In genomic region chr2:240566203-240567136, GRCh38 we compare ENCODE assay signal across 8 cellular contexts. TPM values are rescaled to one million over a fixed set of nuclear protein-coding genes. Genes with fewer than 3 reads are reported as not detected.
DNase-seq lines count a peak whose midpoint lies in the region; ATAC-seq and TF ChIP-seq lines count a peak whose summit lies in the region.

No MANE protein-coding gene starts in this region.

- ATAC-seq in GM21423 (IDR thresholded peaks at IDR 0.05; ENCODE audit: unreplicated experiment), result peak; percentile 46
- ATAC-seq in Panc1, result peak; percentile 76

- no peaks in the 10 kb centered on the region for H4K20me1 ChIP-seq in fibroblast of lung (ENCODE audit: control insufficient read depth, extremely low read depth, insufficient read depth, low read length)

- H3K4me3 Mint-ChIP-seq in nephron progenitor cell, result peak overlapping the region; percentile 84

- H3K27ac ChIP-seq in HUES64 (ENCODE audit: low read depth, low read length) (peak overlapping the region; percentile 50; the same call in 1 of the 2 replicates), Panc1 (ENCODE audit: low read length) (peak overlapping the region; percentile 90), fibroblast of lung (ENCODE audit: insufficient read depth, low read length) (peak overlapping the region; percentile 27), stomach (peak overlapping the region; percentile 95 to 98 (median 96))

- no peak for TF ChIP-seq POLR2A in stomach (IDR thresholded peaks at IDR 0.05)

- in situ Hi-C loops in Panc1 (cut with HindIII; ENCODE audit: low pct_unique_long_range_greater_than_20kb, low sequenced_read_pairs), result no loop called here

- peak; percentile 99 for TF ChIP-seq CTCF in Panc1 (IDR thresholded peaks at IDR 0.05)
- TF ChIP-seq CTCF in fibroblast of lung (conservative IDR thresholded peaks at IDR 0.05 in 1 of 2, IDR thresholded peaks at IDR 0.05 in 1 of 2; ENCODE audit: low read depth in 1 of 2, low read length in 2 of 2), result peak; percentile 50 to 51
- TF ChIP-seq CTCF in nephron progenitor cell (IDR thresholded peaks at IDR 0.05), result peak; percentile 84
- peak in 5 of 7 experiments; percentile 57 to 99 (median 94) for TF ChIP-seq CTCF in stomach (IDR thresholded peaks at IDR 0.05)

- H3K4me3 ChIP-seq in HUES64 (ENCODE audit: low read length) (peak overlapping the region; percentile 36; the same call in 1 of the 2 replicates), Panc1 (ENCODE audit: low read depth in 2 of 2, low read length in 2 of 2) (peak overlapping the region; percentile 59 to 62), fibroblast of lung (replicated peaks in 1 of 4; ENCODE audit: control extremely low read depth in 1 of 4, insufficient read depth in 1 of 4, low read depth in 3 of 4, low read length in 4 of 4) (peak overlapping the region in 3 of 4 experiments; percentile 23 to 75 (median 24)), stomach (peak overlapping the region; percentile 66 to 78 (median 73))

- H3K27ac Mint-ChIP-seq in nephron progenitor cell, result no peak overlapping the region

- peaks cover 28% of the 10 kb centered on the region for H3K27me3 Mint-ChIP-seq in nephron progenitor cell (ENCODE audit: low read depth, poor library complexity)

- H3K9ac ChIP-seq in HUES64 (ENCODE audit: low read depth, low read length) (no peak overlapping the region), fibroblast of lung (ENCODE audit: insufficient read depth, low read length) (peak overlapping the region; percentile 30)

- H3K4me2 ChIP-seq in fibroblast of lung (ENCODE audit: extremely low read depth, insufficient read depth, low read length), result peak overlapping the region; percentile 94

- H3K27me3 ChIP-seq in HUES64 (ENCODE audit: insufficient read depth, low read length) (peaks cover 34% of the 10 kb centered on the region), Panc1 (ENCODE audit: control insufficient read depth, insufficient read depth, low read length) (no peaks in the 10 kb centered on the region), fibroblast of lung (ENCODE audit: control insufficient read depth, insufficient read depth, low read length) (no peaks in the 10 kb centered on the region), stomach (no peaks in the 10 kb centered on the region)

- 18% methylated on average over 53 of the region's 53 CpGs for WGBS in HUES64
- WGBS in stomach, 5 donors, result 5 to 18% (median 7%) methylated on average over 15 to 53 of the region's 53 CpGs

- peak overlapping the region; percentile 62 for H2AFZ ChIP-seq in fibroblast of lung (ENCODE audit: low read length)

- H3K4me1 ChIP-seq in HUES64 (ENCODE audit: insufficient read depth, low read length), result peaks cover 12% of the 10 kb centered on the region
- peaks cover 38% of the 10 kb centered on the region for H3K4me1 ChIP-seq in Panc1 (ENCODE audit: control insufficient read depth, insufficient read depth, low read length)
- peaks cover 24% of the 10 kb centered on the region for H3K4me1 ChIP-seq in fibroblast of lung (ENCODE audit: control insufficient read depth, extremely low read depth, insufficient read depth, low read length)
- H3K4me1 ChIP-seq in stomach, result peaks cover 61 to 93% (median 81%) of the 10 kb centered on the region in 4 donors

- CTCF ChIA-PET in Panc1 (lab: Charles Lee), result interaction anchor here (0.6 to 2.0 kb wide), 6 partner anchors 19 to 667 kb away, joined by 3 to 8 read pairs (median 4); partner anchors contain the start of gene CAPN10

- POLR2A ChIA-PET in Panc1 (lab: Charles Lee), result interaction anchor here (1.1 kb wide), 1 partner anchor 20 kb away, joined by 3 read pairs; the partner anchor contains the start of gene CAPN10

- intact Hi-C loops in Panc1 (cut with micrococcal nuclease; ENCODE audit: unreplicated experiment) (no loop called here), stomach (cut with DNase I; ENCODE audit: low total_unique reads) (no loop called here)

- TF ChIP-seq EP300 in stomach (IDR thresholded peaks at IDR 0.05), result no peak

- no TSS peak for BruUV-seq in Panc1 (replicated peaks; lab: Mats Ljungman, UMichigan)

- H3K36me3 ChIP-seq in HUES64 (ENCODE audit: insufficient read depth, low read length), result no peaks in the 10 kb centered on the region; the same call in 1 of the 2 replicates
- H3K36me3 ChIP-seq in Panc1 (ENCODE audit: control insufficient read depth, insufficient read depth, low read length), result peaks cover 4% of the 10 kb centered on the region
- H3K36me3 ChIP-seq in fibroblast of lung (ENCODE audit: control insufficient read depth, insufficient read depth, low read length), result no peaks in the 10 kb centered on the region
- H3K36me3 ChIP-seq in stomach, result peaks cover 0 to 7% (median 1%) of the 10 kb centered on the region in 4 donors

- peaks cover 31% of the 10 kb centered on the region for H3K4me1 Mint-ChIP-seq in nephron progenitor cell

- H3K36me3 Mint-ChIP-seq in nephron progenitor cell (ENCODE audit: low read depth), result peaks cover 5% of the 10 kb centered on the region

- DNase-seq in DMS153 treated with DMSO at 0.1 percent for 48 hours (lab: John Stamatoyannopoulos, UW; ENCODE audit: unreplicated experiment) (peak; percentile 61), Panc1 (ENCODE audit: low read depth, low spot score) (no peak), activated T-helper 1 cell treated with Interleukin-2 at 50 U/mL for 16 hours (ENCODE audit: low read depth) (peak; percentile 92), fibroblast of lung (ENCODE audit: low read depth in 2 of 2) (peak; percentile 72 to 75), nephron progenitor cell (peak; percentile 92), stomach (peak; percentile 97)

- H3K9me3 ChIP-seq in HUES64 (ENCODE audit: insufficient read depth, low read depth, low read length) (no peaks in the 10 kb centered on the region), Panc1 (ENCODE audit: control insufficient read depth, insufficient read depth, low read depth, low read length) (no peaks in the 10 kb centered on the region), fibroblast of lung (ENCODE audit: control insufficient read depth, insufficient read depth, low read depth, low read length) (no peaks in the 10 kb centered on the region), stomach (no peaks in the 10 kb centered on the region)

- H3K79me2 ChIP-seq in fibroblast of lung (ENCODE audit: control insufficient read depth, insufficient read depth, low read length), result peaks cover 5% of the 10 kb centered on the region

- no peaks in the 10 kb centered on the region for H3K9me3 Mint-ChIP-seq in nephron progenitor cell

RNA-seq across cellular contexts. Expression of gene RNPEPL1, which starts 1.8 kb away (rescaled TPM):
- 7.3 TPM for polyA plus RNA-seq in HUES64 (2013, experiment 1 of 2)
- polyA plus RNA-seq in HUES64 (2013, experiment 2 of 2), result 8.7 TPM
- 88.2 TPM for total RNA-seq in Panc1 (2021; ENCODE audit: unreplicated experiment)
- polyA plus RNA-seq in Panc1 (2012; ENCODE audit: insufficient read length), result 101 TPM
- total RNA-seq in fibroblast of lung, result 10.3 and 20.6 TPM in 2 replicates
- 7.9 and 10.0 TPM in 2 replicates for polyA plus RNA-seq in fibroblast of lung
- polyA plus RNA-seq in fibroblast of lung (2012), result 38.7 and 49.1 TPM in 2 replicates
- polyA minus RNA-seq in fibroblast of lung (ENCODE audit: low replicate concordance), result 93.8 and 122 TPM in 2 replicates
- 100 to 1,000 TPM in 3 of 5 donors, 10 to 100 TPM in 2; 32.7 to 196 (median 145) TPM for total RNA-seq in stomach
- polyA plus RNA-seq in stomach, result 100 to 1,000 TPM in 2 of 3 donors, 10 to 100 TPM in 1; 93.9 to 136 (median 113) TPM

RNA-seq across cellular contexts. Expression of gene DUSP28, which starts 6.3 kb away (rescaled TPM):
- polyA plus RNA-seq in HUES64 (2013, experiment 1 of 2), result 4.3 TPM
- polyA plus RNA-seq in HUES64 (2013, experiment 2 of 2), result 2.7 TPM
- total RNA-seq in Panc1 (2021; ENCODE audit: unreplicated experiment), result 10.7 TPM
- polyA plus RNA-seq in Panc1 (2012; ENCODE audit: insufficient read length), result 5.3 TPM
- 1.8 and 2.5 TPM in 2 replicates for total RNA-seq in fibroblast of lung
- 2.8 and 3.9 TPM in 2 replicates for polyA plus RNA-seq in fibroblast of lung
- 3.1 and 3.9 TPM in 2 replicates for polyA plus RNA-seq in fibroblast of lung (2012)
- 1.7 and 6.2 TPM in 2 replicates for polyA minus RNA-seq in fibroblast of lung (ENCODE audit: low replicate concordance)
- 10 to 100 TPM in 1 of 5 donors, 1 to 10 TPM in 4; 1.3 to 71.5 (median 2.2) TPM for total RNA-seq in stomach
- 1 to 10 TPM; 2.7 to 7.0 (median 6.7) TPM for polyA plus RNA-seq in stomach

RNA-seq across cellular contexts. Expression of gene ANKMY1, which starts 8.7 kb away (rescaled TPM):
- polyA plus RNA-seq in HUES64 (2013, experiment 1 of 2), result 3.0 TPM
- polyA plus RNA-seq in HUES64 (2013, experiment 2 of 2), result 3.6 TPM
- total RNA-seq in Panc1 (2021; ENCODE audit: unreplicated experiment) (19.5 TPM), fibroblast of lung (3.9 and 7.4 TPM in 2 replicates), stomach (10 to 100 TPM in 4 of 5 donors, 1 to 10 TPM in 1; 8.3 to 79.4 (median 20.4) TPM)
- polyA plus RNA-seq in Panc1 (2012; ENCODE audit: insufficient read length), result 19.4 TPM
- polyA plus RNA-seq in fibroblast of lung (2.5 and 2.8 TPM in 2 replicates), stomach (1 to 10 TPM; 3.1 to 8.4 (median 5.8) TPM)
- polyA plus RNA-seq in fibroblast of lung (2012), result 2.6 and 3.2 TPM in 2 replicates
- 14.7 and 16.6 TPM in 2 replicates for polyA minus RNA-seq in fibroblast of lung (ENCODE audit: low replicate concordance)

RNA-seq across cellular contexts. Expression of gene CAPN10, which starts 20.1 kb away (rescaled TPM):
- 23.9 TPM for polyA plus RNA-seq in HUES64 (2013, experiment 1 of 2)
- polyA plus RNA-seq in HUES64 (2013, experiment 2 of 2), result 22.4 TPM
- total RNA-seq in Panc1 (2021; ENCODE audit: unreplicated experiment), result 38.6 TPM
- polyA plus RNA-seq in Panc1 (2012; ENCODE audit: insufficient read length), result 31.9 TPM
- 17.2 and 23.0 TPM in 2 replicates for total RNA-seq in fibroblast of lung
- 3.6 and 4.0 TPM in 2 replicates for polyA plus RNA-seq in fibroblast of lung
- polyA plus RNA-seq in fibroblast of lung (2012), result 6.4 and 9.2 TPM in 2 replicates
- polyA minus RNA-seq in fibroblast of lung (ENCODE audit: low replicate concordance), result 2.8 and 8.5 TPM in 2 replicates
- total RNA-seq in stomach, result 100 to 1,000 TPM in 1 of 5 donors, 10 to 100 TPM in 4; 26.6 to 197 (median 58.3) TPM
- polyA plus RNA-seq in stomach, result 10 to 100 TPM; 17.7 to 38.0 (median 23.3) TPM

RNA-seq across cellular contexts. Expression of gene GPR35, which starts 58.8 kb away (rescaled TPM):
- 0.40 TPM for polyA plus RNA-seq in HUES64 (2013, experiment 1 of 2)
- polyA plus RNA-seq in HUES64 (2013, experiment 2 of 2), result 0.57 TPM
- total RNA-seq in Panc1 (2021; ENCODE audit: unreplicated experiment) (1.3 TPM), fibroblast of lung (1.0 and 1.2 TPM in 2 replicates), stomach (10 to 100 TPM; 11.7 to 68.9 (median 21.9) TPM)
- polyA plus RNA-seq in Panc1 (2012; ENCODE audit: insufficient read length), result 2.3 TPM
- polyA plus RNA-seq in fibroblast of lung (0.09 TPM in 1 of 2 replicates, not detected in the other), stomach (10 to 100 TPM in 1 of 3 donors, 1 to 10 TPM in 2; 8.5 to 12.8 (median 9.8) TPM)
- polyA plus RNA-seq in fibroblast of lung (2012), result 0.10 and 0.15 TPM in 2 replicates
- not detected in 2 replicates for polyA minus RNA-seq in fibroblast of lung (ENCODE audit: low replicate concordance)

Comparison
In these comparisons a context has a peak if more than half of its experiments do, and no peak if none do; other contexts are left out.
1. H3K27ac ChIP-seq: peak in every context shown above with its lines; median percentile 96 in stomach; 90 in Panc1; 50 in HUES64; 27 in fibroblast of lung.